12 cellular contexts compared by ENCODE assay signal in genomic region chrX:44903107-44903506, GRCh38. TPM values are rescaled to one million over a fixed set of nuclear protein-coding genes. Genes with fewer than 3 reads are reported as not detected.
DNase-seq lines count a peak whose midpoint lies in the region; ATAC-seq, FAIRE-seq and TF ChIP-seq lines count a peak whose summit lies in the region.
"Had no signal": no experiment of that assay in that cellular context is flagged by ENCODE, and none has a peak within 500 bp of the region (broad histone marks: within the 10 kb centered on the region; RNA-seq: fewer than 3 reads in every experiment).

No MANE protein-coding gene starts in this region.

- RAD21 ChIA-PET in GM12878 (lab: Charles Lee; ENCODE audit: unreplicated experiment): interaction anchor here (0.7 to 4.2 kb wide), 4 partner anchors 11 to 165 kb away, joined by 3 to 50 read pairs (median 12); partner anchors contain the start of gene KDM6A

- H4K20me1 ChIP-seq in GM12878 (ENCODE audit: control insufficient read depth, insufficient read depth): peaks cover 2% of the 10 kb centered on the region; the same call in 1 of the 2 replicates

- TF ChIP-seq CTCF in GM12878 (IDR thresholded peaks at IDR 0.05 in 2 of 3, conservative IDR thresholded peaks at IDR 0.05 in 1 of 3; ENCODE audit: control insufficient read depth in 2 of 3, extremely low read depth in 1 of 3, insufficient read depth in 1 of 3, low read depth in 3 of 3, low read length in 3 of 3) (no peak), tibial nerve (IDR thresholded peaks at IDR 0.05) (no peak)

- H3K27ac Mint-ChIP-seq in activated CD8-positive, alpha-beta memory T cell treated with anti-CD3 and anti-CD28 coated beads, Interleukin-2, amount 10 ng/mL, durations not matched to agents 7 days and 5 days: peak overlapping the region; percentile 78

- H3K27me3 ChIP-seq in GM12878 (replicated peaks in 1 of 2; ENCODE audit: control insufficient read depth in 2 of 2, insufficient read depth in 2 of 2, low read length in 1 of 2) (no peaks in the 10 kb centered on the region), tibial nerve (no peaks in the 10 kb centered on the region)
- H3K27me3 ChIP-seq: ascending aorta had no signal

- CTCF ChIA-PET in activated CD8-positive, alpha-beta memory T cell treated with anti-CD3 and anti-CD28 coated beads, Interleukin-2, amount 10 ng/mL, durations not matched to agents 7 days and 5 days (lab: Charles Lee): interaction anchor here (1.0 kb wide), 1 partner anchor 11 kb away, joined by 3 read pairs; no protein-coding TSS in a partner anchor
- CTCF ChIA-PET in GM12878 (lab: Yijun Ruan, JAX): interaction anchor here (0.6 to 2.9 kb wide), 4 partner anchors 13 to 167 kb away, joined by 3 to 10 read pairs (median 4); no protein-coding TSS in a partner anchor

- TF ChIP-seq POLR2A in GM12878 (IDR thresholded peaks at IDR 0.05; ENCODE audit: low read depth, low read length) (no peak), tibial nerve (IDR thresholded peaks at IDR 0.05) (no peak)

- WGBS in GM12878 (ENCODE audit: insufficient coverage, insufficient replicate concordance, low lambda C conversion rate, missing lambda C conversion rate): 1% methylated on average over 4 of the region's 4 CpGs
- 39 to 60% methylated on average over 4 of the region's 4 CpGs for WGBS in tibial nerve, 2 donors

- H3K4me3 Mint-ChIP-seq in activated CD8-positive, alpha-beta memory T cell treated with anti-CD3 and anti-CD28 coated beads, Interleukin-2, amount 10 ng/mL, durations not matched to agents 7 days and 5 days: peak overlapping the region; percentile 1

- peak; percentile 70 for ATAC-seq in activated CD8-positive, alpha-beta memory T cell treated with anti-CD3 and anti-CD28 coated beads, Interleukin-2, amount 10 ng/mL, durations not matched to agents 7 days and 5 days
- peak; percentile 35 for ATAC-seq in GM12878
- ATAC-seq in HG03280 (IDR thresholded peaks at IDR 0.05; ENCODE audit: unreplicated experiment): no peak
- ATAC-seq in GM19452 (IDR thresholded peaks at IDR 0.05; ENCODE audit: unreplicated experiment): no peak

- in situ Hi-C loops in GM12878 (cut with MboI): no loop called here

- SMC1A ChIA-PET in GM12878 (lab: Charles Lee; ENCODE audit: uncharacterized antibody, unreplicated experiment): interaction anchor here (1.0 to 3.8 kb wide), 7 partner anchors 9 to 90 kb away, joined by 4 to 39 read pairs (median 7); partner anchors contain the start of gene KDM6A

- H3K9me3 ChIP-seq in GM12878 (replicated peaks; ENCODE audit: control insufficient read depth, insufficient read depth, low read length): peaks cover 2% of the 10 kb centered on the region; the same call in 2 of the 3 replicates
- peaks cover 0 to 10% (median 0%) of the 10 kb centered on the region in 4 donors for H3K9me3 ChIP-seq in tibial nerve
- H3K9me3 ChIP-seq: prostate gland had no signal

- H3K9ac ChIP-seq in GM12878 (ENCODE audit: control insufficient read depth, insufficient read depth, low read length): no peak overlapping the region

- H3K4me1 ChIP-seq in GM12878 (ENCODE audit: control insufficient read depth, insufficient read depth, low read length) (peaks cover 44% of the 10 kb centered on the region), tibial nerve (peaks cover 0 to 28% (median 13%) of the 10 kb centered on the region in 4 donors)
- H3K4me1 ChIP-seq: prostate gland had no signal

- no peak overlapping the region for H2AFZ ChIP-seq in GM12878 (ENCODE audit: control insufficient read depth, low read depth, low read length)

- H3K27me3 Mint-ChIP-seq in activated CD8-positive, alpha-beta memory T cell treated with anti-CD3 and anti-CD28 coated beads, Interleukin-2, amount 10 ng/mL, durations not matched to agents 7 days and 5 days: no peaks in the 10 kb centered on the region

- TF ChIP-seq EP300 in GM12878 (IDR thresholded peaks at IDR 0.05; ENCODE audit: borderline replicate concordance in 1 of 2, control insufficient read depth in 1 of 2, low read depth in 2 of 2, low read length in 2 of 2): no peak
- no peak for TF ChIP-seq EP300 in tibial nerve (IDR thresholded peaks at IDR 0.05)

- H3K36me3 Mint-ChIP-seq in activated CD8-positive, alpha-beta memory T cell treated with anti-CD3 and anti-CD28 coated beads, Interleukin-2, amount 10 ng/mL, durations not matched to agents 7 days and 5 days: peaks cover 22% of the 10 kb centered on the region

- peak overlapping the region; percentile 20; the same call in 1 of the 2 replicates for H3K4me3 ChIP-seq in GM12878
- no peak overlapping the region for H3K4me3 ChIP-seq in tibial nerve
- H3K4me3 ChIP-seq: ascending aorta, prostate gland had no signal

- TF ChIP-seq RAD21 in GM12878 (IDR thresholded peaks at IDR 0.05; ENCODE audit: insufficient read depth, low read depth, low read length): no peak

- H3K27ac ChIP-seq in GM12878 (ENCODE audit: control insufficient read depth, insufficient read depth) (peak overlapping the region; percentile 73), tibial nerve (no peak overlapping the region)
- H3K27ac ChIP-seq: ascending aorta, prostate gland had no signal

- H3K36me3 ChIP-seq in GM12878 (ENCODE audit: control insufficient read depth in 2 of 2, insufficient read depth in 2 of 2, low read length in 1 of 2): no peaks in the 10 kb centered on the region
- H3K36me3 ChIP-seq in tibial nerve: no peaks in the 10 kb centered on the region
- H3K36me3 ChIP-seq: ascending aorta, prostate gland had no signal

- H3K4me2 ChIP-seq in GM12878 (ENCODE audit: control insufficient read depth, insufficient read depth): peak overlapping the region; percentile 89; the same call in 1 of the 2 replicates

- FAIRE-seq in GM12878 (lab: Jason Lieb, UNC): no peak

- intact Hi-C loops in GM12878 (cut with micrococcal nuclease; ENCODE audit: unreplicated experiment): loop anchor here (10.0 kb wide), 1 partner anchor 172 kb away; no protein-coding TSS in a partner anchor

- H3K9me3 Mint-ChIP-seq in activated CD8-positive, alpha-beta memory T cell treated with anti-CD3 and anti-CD28 coated beads, Interleukin-2, amount 10 ng/mL, durations not matched to agents 7 days and 5 days (ENCODE audit: low read depth): peaks cover 2% of the 10 kb centered on the region

- POLR2A ChIA-PET in GM12878 (lab: Charles Lee): interaction anchor here (1.6 to 3.7 kb wide), 2 partner anchors 28 to 30 kb away, joined by 6 to 17 read pairs; partner anchors contain the start of gene KDM6A

- peak; percentile 41 for DNase-seq in activated CD8-positive, alpha-beta memory T cell treated with anti-CD3 and anti-CD28 coated beads, Interleukin-2, amount 10 ng/mL, durations not matched to agents 7 days and 5 days
- no peak for DNase-seq in activated CD8-positive, alpha-beta memory T cell treated with anti-CD3 and anti-CD28 coated beads, Interleukin-2, amount 50 U/mL, for 4 hours
- DNase-seq in MV-4-11 (lab: John Stamatoyannopoulos, UW) (peak; percentile 37), GM12878 (ENCODE audit: low read depth, low spot score) (no peak), renal cortical epithelial cell (ENCODE audit: low read depth) (peak; percentile 52), tibial nerve (ENCODE audit: low spot score in 2 of 2) (no peak)
- DNase-seq: C1 segment of cervical spinal cord, NCI-H146 had no signal

- H3K79me2 ChIP-seq in GM12878 (ENCODE audit: control insufficient read depth, insufficient read depth, low read length): peaks cover 95% of the 10 kb centered on the region

- peaks cover 53% of the 10 kb centered on the region for H3K4me1 Mint-ChIP-seq in activated CD8-positive, alpha-beta memory T cell treated with anti-CD3 and anti-CD28 coated beads, Interleukin-2, amount 10 ng/mL, durations not matched to agents 7 days and 5 days

- no TSS peak for BruUV-seq in GM12878 (replicated peaks; lab: Mats Ljungman, UMichigan)

RNA-seq across cellular contexts. Expression of gene KDM6A, which starts 30.1 kb away (rescaled TPM):
- total RNA-seq in activated CD8-positive, alpha-beta memory T cell treated with anti-CD3 and anti-CD28 coated beads, Interleukin-2, amount 10 ng/mL, durations not matched to agents 7 days and 5 days: 10 to 100 TPM; 25.9 to 33.7 TPM
- 165 and 171 TPM in 2 replicates for total RNA-seq in GM12878 (2013; cell fraction: nucleolus; rRNA removed)
- 22.1 and 22.8 TPM in 2 replicates for total RNA-seq in GM12878 (2014; rRNA removed)
- total RNA-seq in GM12878 (2014; rRNA removed; fragmentation: Illumina TruSeq; extraction: Trizol): 27.1 and 29.0 TPM in 2 replicates
- 21.0 and 26.8 TPM in 2 replicates for total RNA-seq in GM12878 (2021)
- 12.8 TPM for polyA plus RNA-seq in GM12878 (2011; ENCODE audit: low read depth)
- polyA plus RNA-seq in GM12878 (2011; rRNA removed): 28.5 and 34.9 TPM in 2 replicates
- 20.3 and 22.7 TPM in 2 replicates for polyA plus RNA-seq in GM12878 (2011; cell fraction: cytosol; rRNA removed)
- 32.6 and 43.8 TPM in 2 replicates for polyA plus RNA-seq in GM12878 (2011; cell fraction: nucleus; rRNA removed)
- 17.5 and 17.7 TPM in 2 replicates for polyA plus RNA-seq in GM12878 (2012)
- 22.8 and 26.2 TPM in 2 replicates for polyA plus RNA-seq in GM12878 (2014; fragmentation: Illumina TruSeq; extraction: Trizol)
- polyA plus RNA-seq in GM12878 (2014; fragmentation: Nextera tagmentation; extraction: Ambion mirVana): 1 to 10 TPM; 7.9 to 8.9 TPM
- 13.2 and 18.0 TPM in 2 replicates for polyA plus RNA-seq in GM12878 (2014; rRNA removed)
- 10 to 100 TPM; 13.3 to 14.2 TPM for polyA plus RNA-seq in GM12878 (2016; fragmentation: Nextera tagmentation; extraction: Ambion mirVana)
- 77.5 and 90.0 TPM in 2 replicates for polyA minus RNA-seq in GM12878 (2011; rRNA and poly(A)+ RNA removed)
- 15.4 and 22.4 TPM in 2 replicates for polyA minus RNA-seq in GM12878 (2011; cell fraction: cytosol; rRNA and poly(A)+ RNA removed)
- 53.2 and 73.2 TPM in 2 replicates for polyA minus RNA-seq in GM12878 (2011; cell fraction: nucleus; rRNA and poly(A)+ RNA removed)
- total RNA-seq in renal cortical epithelial cell: 24.0 and 50.0 TPM in 2 replicates
- 10 to 100 TPM; 25.9 to 51.0 (median 34.9) TPM for total RNA-seq in tibial nerve

RNA-seq across cellular contexts. Expression of gene DUSP21, which starts 59.3 kb away (rescaled TPM):
- total RNA-seq in activated CD8-positive, alpha-beta memory T cell treated with anti-CD3 and anti-CD28 coated beads, Interleukin-2, amount 10 ng/mL, durations not matched to agents 7 days and 5 days: not detected
- not detected in 2 replicates for total RNA-seq in GM12878 (2013; cell fraction: nucleolus; rRNA removed)
- total RNA-seq in GM12878 (2014; rRNA removed) (not detected in 2 replicates), GM12878 (2014; rRNA removed; fragmentation: Illumina TruSeq; extraction: Trizol) (not detected in 2 replicates), GM12878 (2021) (not detected in 2 replicates), renal cortical epithelial cell (not detected in 2 replicates), tibial nerve (not detected)
- not detected for polyA plus RNA-seq in GM12878 (2011; ENCODE audit: low read depth)
- polyA plus RNA-seq in GM12878 (2011; rRNA removed) (not detected in 2 replicates), GM12878 (2014; fragmentation: Illumina TruSeq; extraction: Trizol) (not detected in 2 replicates), GM12878 (2014; fragmentation: Nextera tagmentation; extraction: Ambion mirVana) (not detected), GM12878 (2014; rRNA removed) (not detected in 2 replicates), GM12878 (2016; fragmentation: Nextera tagmentation; extraction: Ambion mirVana) (not detected)
- polyA plus RNA-seq in GM12878 (2011; cell fraction: cytosol; rRNA removed): not detected in 2 replicates
- polyA plus RNA-seq in GM12878 (2011; cell fraction: nucleus; rRNA removed): not detected in 2 replicates
- not detected in 2 replicates for polyA plus RNA-seq in GM12878 (2012)
- polyA minus RNA-seq in GM12878 (2011; rRNA and poly(A)+ RNA removed): not detected in 2 replicates
- not detected in 2 replicates for polyA minus RNA-seq in GM12878 (2011; cell fraction: cytosol; rRNA and poly(A)+ RNA removed)
- polyA minus RNA-seq in GM12878 (2011; cell fraction: nucleus; rRNA and poly(A)+ RNA removed): not detected in 2 replicates
- total RNA-seq: ascending aorta had no signal

Comparison
In these comparisons a context has a peak if more than half of its experiments do, and no peak if none do; other contexts are left out.
1. DNase-seq: peak in activated CD8-positive, alpha-beta memory T cell treated with anti-CD3 and anti-CD28 coated beads, Interleukin-2, amount 10 ng/mL, durations not matched to agents 7 days and 5 days (single experiment), MV-4-11 (single experiment) and renal cortical epithelial cell (single experiment); none in activated CD8-positive, alpha-beta memory T cell treated with anti-CD3 and anti-CD28 coated beads, Interleukin-2, amount 50 U/mL, for 4 hours (single experiment), GM12878 (single experiment) and tibial nerve (0 of 2).
2. ATAC-seq: peak in activated CD8-positive, alpha-beta memory T cell treated with anti-CD3 and anti-CD28 coated beads, Interleukin-2, amount 10 ng/mL, durations not matched to agents 7 days and 5 days (single experiment) and GM12878 (single experiment); none in HG03280 (single experiment) and GM19452 (single experiment).